8 cellular contexts compared by ENCODE assay signal in the genomic region with DNA sequence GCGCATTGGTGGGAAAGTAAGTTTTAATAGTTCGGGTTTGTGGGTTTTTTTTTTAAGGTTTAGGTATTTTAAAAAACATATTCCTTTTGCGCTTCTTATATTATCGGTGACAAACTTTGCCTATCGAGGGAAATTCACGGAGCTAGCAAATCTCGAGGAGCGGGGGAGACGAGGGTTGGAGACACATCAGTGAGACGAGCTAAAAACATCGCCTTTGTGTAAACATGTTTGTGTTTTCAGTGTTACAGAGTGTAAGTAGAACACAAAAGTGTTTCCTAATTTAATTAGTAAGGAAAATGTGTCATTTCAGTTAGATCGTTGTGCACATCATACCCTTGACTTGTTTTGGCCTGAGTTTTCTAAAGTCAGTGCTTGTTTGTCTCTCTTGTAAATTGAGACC. TPM values are rescaled to one million over a fixed set of nuclear protein-coding genes. Genes with fewer than 3 reads are reported as not detected.
DNase-seq lines count a peak whose midpoint lies in the region; ATAC-seq and TF ChIP-seq lines count a peak whose summit lies in the region.

No MANE protein-coding gene starts in this region.

- H2AFZ ChIP-seq in PC-3 (ENCODE audit: low read length) (no peak overlapping the region), parathyroid adenoma (peak overlapping the region; percentile 95)

- H3K36me3 ChIP-seq in ES-I3 (ENCODE audit: insufficient read depth, low read length), result peaks cover 20% of the 10 kb centered on the region
- peaks cover 46% of the 10 kb centered on the region for H3K36me3 ChIP-seq in PC-3 (ENCODE audit: low read depth, low read length)
- H3K36me3 ChIP-seq in parathyroid adenoma (ENCODE audit: control insufficient read depth, insufficient read depth, low read length), result no peaks in the 10 kb centered on the region

- H3K79me2 ChIP-seq in PC-3 (ENCODE audit: low read length) (peaks cover 61% of the 10 kb centered on the region), parathyroid adenoma (peaks cover 31% of the 10 kb centered on the region)

- POLR2A ChIA-PET in PC-3 (lab: Charles Lee; ENCODE audit: unreplicated experiment), result interaction anchor here (0.7 kb wide), 3 partner anchors 12 to 345 kb away, joined by 5 to 9 read pairs (median 5); no protein-coding TSS in a partner anchor

- peak overlapping the region; percentile 98 for H3K4me2 ChIP-seq in PC-3 (ENCODE audit: low read length)
- peak overlapping the region; percentile 72 for H3K4me2 ChIP-seq in parathyroid adenoma (ENCODE audit: low read length)

- DNase-seq in PC-3 (no peak), epithelial cell of proximal tubule (ENCODE audit: low read depth) (no peak), HK-2 (ENCODE audit: unreplicated experiment) (no peak), NCI-H2171 treated with DMSO at 0.1 percent for 48 hours (lab: John Stamatoyannopoulos, UW) (no peak)

- no peak for ATAC-seq in PC-3
- ATAC-seq in HG02798 (IDR thresholded peaks at IDR 0.05; ENCODE audit: poor library complexity, unreplicated experiment), result no peak
- ATAC-seq in HG03025 (IDR thresholded peaks at IDR 0.05; ENCODE audit: low FRiP score, unreplicated experiment), result no peak

- TSS peak; percentile 50 for BruUV-seq in PC-3 (replicated peaks; lab: Mats Ljungman, UMichigan)

- H3K27me3 ChIP-seq in PC-3 (ENCODE audit: low read length) (no peaks in the 10 kb centered on the region), parathyroid adenoma (ENCODE audit: control insufficient read depth, insufficient read depth, low read length) (no peaks in the 10 kb centered on the region)

- H3K9ac ChIP-seq in ES-I3 (ENCODE audit: low read depth, low read length) (peak overlapping the region; percentile 99), PC-3 (ENCODE audit: low read length) (peak overlapping the region; percentile 100), parathyroid adenoma (peak overlapping the region; percentile 97)

- TF ChIP-seq CTCF in PC-3 (conservative IDR thresholded peaks at IDR 0.05; ENCODE audit: low read depth, low read length) (no peak), epithelial cell of proximal tubule (conservative IDR thresholded peaks at IDR 0.05; ENCODE audit: low read depth, low read length) (no peak), parathyroid adenoma (IDR thresholded peaks at IDR 0.05) (no peak)

- H3K4me3 ChIP-seq in PC-3 (ENCODE audit: low read length) (peak overlapping the region; percentile 95), epithelial cell of proximal tubule (ENCODE audit: low read depth, low read length) (peak overlapping the region; percentile 91), parathyroid adenoma (ENCODE audit: low read depth, low read length) (peak overlapping the region; percentile 83)

- H3F3A ChIP-seq in PC-3 (ENCODE audit: low read length, unreplicated experiment), result no peaks in the 10 kb centered on the region

- intact Hi-C loops in PC-3 (cut with micrococcal nuclease), result no loop called here

- H3K9me3 ChIP-seq in ES-I3 (ENCODE audit: control insufficient read depth, insufficient read depth, low read length), result no peaks in the 10 kb centered on the region
- no peaks in the 10 kb centered on the region for H3K9me3 ChIP-seq in PC-3 (ENCODE audit: low read length)
- H3K9me3 ChIP-seq in parathyroid adenoma (ENCODE audit: control insufficient read depth, low read length), result no peaks in the 10 kb centered on the region

- H3K4me1 ChIP-seq in ES-I3 (ENCODE audit: insufficient read depth, low read length), result no peaks in the 10 kb centered on the region; the same call in 1 of the 2 replicates
- H3K4me1 ChIP-seq in PC-3 (ENCODE audit: insufficient read depth, low read length), result peaks cover 16% of the 10 kb centered on the region; the same call in 1 of the 2 replicates
- H3K4me1 ChIP-seq in parathyroid adenoma, result peaks cover 7% of the 10 kb centered on the region

- CTCF ChIA-PET in PC-3 (lab: Charles Lee), result no interaction called here

- H3K9me2 ChIP-seq in PC-3 (replicated peaks; ENCODE audit: low read length), result no peaks in the 10 kb centered on the region

- peak overlapping the region; percentile 78; the same call in 1 of the 2 replicates for H3K27ac ChIP-seq in PC-3 (ENCODE audit: low read length)
- peak overlapping the region; percentile 88 for H3K27ac ChIP-seq in parathyroid adenoma

- peaks cover 38% of the 10 kb centered on the region for H4K20me1 ChIP-seq in PC-3 (ENCODE audit: low read length)

RNA-seq across cellular contexts. Expression of a gene that starts 0.9 kb away (rescaled TPM):
- total RNA-seq in PC-3 (2014; rRNA removed), result 249 and 291 TPM in 2 replicates
- total RNA-seq in epithelial cell of proximal tubule, result 731 and 741 TPM in 2 replicates

RNA-seq across cellular contexts. Expression of a gene that starts 50.6 kb away (rescaled TPM):
- 10.3 and 12.8 TPM in 2 replicates for total RNA-seq in PC-3 (2014; rRNA removed)
- 26.8 and 30.0 TPM in 2 replicates for total RNA-seq in epithelial cell of proximal tubule
